In genomic region chr15:87201986-87202385, GRCh38 we compare ENCODE assay signal across 7 cellular contexts.
"Had no signal": no experiment of that assay in that cellular context is flagged by ENCODE, and none has a peak within 500 bp of the region (broad histone marks: within the 10 kb centered on the region; RNA-seq: fewer than 3 reads in every experiment).

No MANE protein-coding gene starts in this region.

- H3K27ac ChIP-seq: GM23248, HL-60 had no signal

- H3K9ac ChIP-seq: GM23248 had no signal

- H3K36me3 ChIP-seq: HAP-1 had no signal

- H3K4me1 ChIP-seq: HAP-1 had no signal

- H3K4me3 ChIP-seq: GM23248, HAP-1, K562 had no signal

- H2AFZ ChIP-seq: GM23248 had no signal

- DNase-seq: GM23248, GOT3, H7, HFFc6 had no signal
